Comparison of ENCODE assay signal across 1 cellular context in the genomic region with DNA sequence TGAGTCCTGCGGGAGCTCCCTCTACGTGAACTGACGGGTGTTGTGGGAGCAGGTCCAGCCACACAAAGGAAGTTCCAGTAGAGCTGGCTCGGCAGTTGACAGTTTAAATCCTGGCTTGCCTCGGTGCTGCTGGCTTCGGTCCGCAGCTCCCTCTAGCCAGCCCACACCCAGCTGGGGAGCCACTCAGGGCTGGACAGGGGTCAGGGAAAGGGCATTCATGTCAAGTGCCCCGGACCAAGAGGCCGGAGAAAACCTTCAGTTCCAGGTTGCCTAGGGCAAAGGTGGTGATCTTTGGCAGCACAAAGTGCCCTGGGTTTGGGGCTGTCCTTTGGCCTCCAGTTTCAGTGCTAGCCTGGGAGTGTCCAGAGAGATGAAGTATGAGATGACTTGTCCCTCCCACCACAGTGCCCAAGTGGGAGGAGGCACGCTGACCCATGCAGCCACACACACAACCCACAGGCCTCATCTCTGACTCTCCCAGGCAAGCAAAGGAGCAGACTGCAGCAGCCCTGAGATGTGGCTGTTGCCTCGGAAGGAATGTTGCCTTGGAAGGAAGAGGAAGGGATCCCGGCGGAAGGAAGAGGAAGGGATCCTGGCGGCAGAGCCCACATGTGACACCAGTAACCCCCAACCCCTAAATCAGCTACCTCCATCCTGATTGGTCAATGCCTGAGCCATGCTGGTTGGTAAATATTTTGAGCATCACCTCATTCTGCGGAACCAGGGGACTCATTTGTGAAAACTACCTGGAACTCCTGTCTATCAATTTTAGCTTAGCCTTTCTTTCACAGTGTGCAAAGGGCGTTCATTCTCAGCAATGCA.
TF ChIP-seq lines count a peak whose summit lies in the region.

No MANE protein-coding gene starts in this region.

TF ChIP-seq in K562, 482 proteins besides CTCF, POLR2A, EP300 and RAD21:
- TF ChIP-seq, protein P1, sequence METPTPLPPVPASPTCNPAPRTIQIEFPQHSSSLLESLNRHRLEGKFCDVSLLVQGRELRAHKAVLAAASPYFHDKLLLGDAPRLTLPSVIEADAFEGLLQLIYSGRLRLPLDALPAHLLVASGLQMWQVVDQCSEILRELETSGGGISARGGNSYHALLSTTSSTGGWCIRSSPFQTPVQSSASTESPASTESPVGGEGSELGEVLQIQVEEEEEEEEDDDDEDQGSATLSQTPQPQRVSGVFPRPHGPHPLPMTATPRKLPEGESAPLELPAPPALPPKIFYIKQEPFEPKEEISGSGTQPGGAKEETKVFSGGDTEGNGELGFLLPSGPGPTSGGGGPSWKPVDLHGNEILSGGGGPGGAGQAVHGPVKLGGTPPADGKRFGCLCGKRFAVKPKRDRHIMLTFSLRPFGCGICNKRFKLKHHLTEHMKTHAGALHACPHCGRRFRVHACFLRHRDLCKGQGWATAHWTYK (CRISPR knock-in tag; IDR thresholded peaks at IDR 0.05): no peak
- no peak for TF ChIP-seq NCOA2 (IDR thresholded peaks at IDR 0.05; ENCODE audit: partially characterized antibody in 2 of 2)
- TF ChIP-seq, protein P2, sequence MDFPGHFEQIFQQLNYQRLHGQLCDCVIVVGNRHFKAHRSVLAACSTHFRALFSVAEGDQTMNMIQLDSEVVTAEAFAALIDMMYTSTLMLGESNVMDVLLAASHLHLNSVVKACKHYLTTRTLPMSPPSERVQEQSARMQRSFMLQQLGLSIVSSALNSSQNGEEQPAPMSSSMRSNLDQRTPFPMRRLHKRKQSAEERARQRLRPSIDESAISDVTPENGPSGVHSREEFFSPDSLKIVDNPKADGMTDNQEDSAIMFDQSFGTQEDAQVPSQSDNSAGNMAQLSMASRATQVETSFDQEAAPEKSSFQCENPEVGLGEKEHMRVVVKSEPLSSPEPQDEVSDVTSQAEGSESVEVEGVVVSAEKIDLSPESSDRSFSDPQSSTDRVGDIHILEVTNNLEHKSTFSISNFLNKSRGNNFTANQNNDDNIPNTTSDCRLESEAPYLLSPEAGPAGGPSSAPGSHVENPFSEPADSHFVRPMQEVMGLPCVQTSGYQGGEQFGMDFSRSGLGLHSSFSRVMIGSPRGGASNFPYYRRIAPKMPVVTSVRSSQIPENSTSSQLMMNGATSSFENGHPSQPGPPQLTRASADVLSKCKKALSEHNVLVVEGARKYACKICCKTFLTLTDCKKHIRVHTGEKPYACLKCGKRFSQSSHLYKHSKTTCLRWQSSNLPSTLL (IDR thresholded peaks at IDR 0.05): no peak
- TF ChIP-seq, protein P3, sequence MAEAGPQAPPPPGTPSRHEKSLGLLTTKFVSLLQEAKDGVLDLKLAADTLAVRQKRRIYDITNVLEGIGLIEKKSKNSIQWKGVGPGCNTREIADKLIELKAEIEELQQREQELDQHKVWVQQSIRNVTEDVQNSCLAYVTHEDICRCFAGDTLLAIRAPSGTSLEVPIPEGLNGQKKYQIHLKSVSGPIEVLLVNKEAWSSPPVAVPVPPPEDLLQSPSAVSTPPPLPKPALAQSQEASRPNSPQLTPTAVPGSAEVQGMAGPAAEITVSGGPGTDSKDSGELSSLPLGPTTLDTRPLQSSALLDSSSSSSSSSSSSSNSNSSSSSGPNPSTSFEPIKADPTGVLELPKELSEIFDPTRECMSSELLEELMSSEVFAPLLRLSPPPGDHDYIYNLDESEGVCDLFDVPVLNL (CRISPR knock-in tag; IDR thresholded peaks at IDR 0.05; ENCODE audit: low read depth): no peak
- TF ChIP-seq RBFOX2 (IDR thresholded peaks at IDR 0.05; ENCODE audit: low read depth, low read length): no peak
- no peak for TF ChIP-seq ATF7 (IDR thresholded peaks at IDR 0.05)
- TF ChIP-seq BACH1 (tag; IDR thresholded peaks at IDR 0.05): no peak
- TF ChIP-seq TEAD2 (tag; IDR thresholded peaks at IDR 0.05): no peak
- TF ChIP-seq SNIP1 (IDR thresholded peaks at IDR 0.05; ENCODE audit: low read depth): no peak
- TF ChIP-seq PTTG1 (tag; IDR thresholded peaks at IDR 0.05; ENCODE audit: low read depth): no peak
- TF ChIP-seq ZNF316 (IDR thresholded peaks at IDR 0.05): no peak
